ENCODE assay signal across 1 cellular context in the genomic region with DNA sequence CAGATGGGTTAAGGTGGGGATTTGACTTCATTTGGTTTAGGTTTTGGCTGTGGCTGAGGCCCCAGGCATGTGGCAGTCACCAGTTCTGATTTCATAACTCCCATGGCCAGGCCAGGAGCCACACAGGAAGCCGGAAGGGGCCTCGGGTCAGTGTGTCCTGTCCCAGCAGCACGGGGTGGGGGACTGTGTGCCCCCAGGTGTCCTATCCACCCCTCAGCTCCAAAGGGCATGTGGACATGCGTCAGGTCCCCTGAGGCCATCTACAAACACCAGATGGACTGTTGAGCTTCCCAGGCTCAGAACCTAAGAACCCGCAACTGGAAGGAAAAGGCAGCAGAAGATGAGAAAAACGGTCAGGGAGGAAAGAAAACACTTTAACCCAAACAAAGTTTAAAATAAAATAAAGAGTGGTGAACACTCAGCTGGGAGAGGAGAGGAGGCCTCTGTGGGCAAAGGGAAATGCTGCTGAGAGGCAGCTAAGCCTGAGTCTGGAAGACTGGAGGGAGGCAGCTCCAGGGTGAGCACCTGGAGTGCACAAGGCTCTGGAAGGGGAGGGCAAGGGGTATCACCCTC.
A peak's percentile ranks its signal among the peaks of the same experiment; 100 is the strongest.
TF ChIP-seq lines count a peak whose summit lies in the region.

No MANE protein-coding gene starts in this region.

TF ChIP-seq in liver, 16 proteins besides CTCF, POLR2A, EP300 and RAD21 (continued from another document):
- TF ChIP-seq GABPA (IDR thresholded peaks at IDR 0.05 in 1 of 2, conservative IDR thresholded peaks at IDR 0.05 in 1 of 2) (peak; percentile 49 to 71), TAF1 (conservative IDR thresholded peaks at IDR 0.05) (no peak), SP1 (IDR thresholded peaks at IDR 0.05) (peak; percentile 90), JUND (IDR thresholded peaks at IDR 0.05) (peak; percentile 42 to 43), YY1 (IDR thresholded peaks at IDR 0.05) (peak; percentile 49), RXRA (IDR thresholded peaks at IDR 0.05) (peak; percentile 92 to 99)
- TF ChIP-seq, protein P1, sequence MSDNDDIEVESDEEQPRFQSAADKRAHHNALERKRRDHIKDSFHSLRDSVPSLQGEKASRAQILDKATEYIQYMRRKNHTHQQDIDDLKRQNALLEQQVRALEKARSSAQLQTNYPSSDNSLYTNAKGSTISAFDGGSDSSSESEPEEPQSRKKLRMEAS (IDR thresholded peaks at IDR 0.05): peak; percentile 82
- TF ChIP-seq, protein P2, sequence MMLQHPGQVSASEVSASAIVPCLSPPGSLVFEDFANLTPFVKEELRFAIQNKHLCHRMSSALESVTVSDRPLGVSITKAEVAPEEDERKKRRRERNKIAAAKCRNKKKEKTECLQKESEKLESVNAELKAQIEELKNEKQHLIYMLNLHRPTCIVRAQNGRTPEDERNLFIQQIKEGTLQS (IDR thresholded peaks at IDR 0.05): peak; percentile 46
TF ChIP-seq in liver: peak in this region for 12.
